ENCODE assay signal across 25 cellular contexts in genomic region chrX:105820247-105820646, GRCh38. TPM values are rescaled to one million over a fixed set of nuclear protein-coding genes. Genes with fewer than 3 reads are reported as not detected.
"Had no signal": no experiment of that assay in that cellular context is flagged by ENCODE, and none has a peak within 500 bp of the region (broad histone marks: within the 10 kb centered on the region; RNA-seq: fewer than 3 reads in every experiment).

No MANE protein-coding gene starts in this region.

- DNase-seq: activated CD4-positive, alpha-beta T cell treated with anti-CD3 and anti-CD28 coated beads for 1 hour; activated CD4-positive, alpha-beta T cell treated with anti-CD3 and anti-CD28 coated beads, Interleukin-2, amount 50 U/mL, for 1 hour; activated CD8-positive, alpha-beta memory T cell treated with anti-CD3 and anti-CD28 coated beads, Interleukin-2, amount 50 U/mL, for 4 hours; activated naive CD4-positive, alpha-beta T cell; activated T-cell treated with anti-CD3 and anti-CD28 coated beads, Interleukin-2, amount 50 U/mL, for 24 hours; adrenal gland; central memory CD4-positive, alpha-beta T cell; dermis blood vessel endothelial cell; effector CD8-positive, alpha-beta T cell; foreskin melanocyte; glutamatergic neuron; hippocampal formation; immature natural killer cell; nephron progenitor cell; retina; sigmoid colon; stimulated activated CD4-positive, alpha-beta T cell treated with anti-CD3 and anti-CD28 coated beads, Interleukin-15, amount 100 ng/mL, for 24 hours; stomach; T-cell; transverse colon; uterus had no signal

- H3K27ac ChIP-seq: adrenal gland, ascending aorta, sigmoid colon, stomach, transverse colon, uterus, VCaP had no signal

- H3K4me1 ChIP-seq: adrenal gland, ascending aorta, transverse colon, uterus had no signal

- H3K36me3 ChIP-seq: adrenal gland, ascending aorta, sigmoid colon, stomach, transverse colon, uterus had no signal

- H3K9me3 ChIP-seq: adrenal gland, ascending aorta, sigmoid colon, transverse colon, uterus had no signal

- H3K4me3 ChIP-seq: adrenal gland, ascending aorta, sigmoid colon, stomach, transverse colon, uterus had no signal

- H3K27me3 ChIP-seq: ascending aorta had no signal

RNA-seq across cellular contexts. Expression of gene NRK, which starts 2.1 kb away (rescaled TPM):
- total RNA-seq: activated T-helper 2 cell treated with anti-CD3 and anti-CD28 coated beads, Interferon-gamma antibody, Interleukin-2, Interleukin-4, amounts not matched to agents 10 μg/mL and 5 μg/mL and 100 μg/mL, durations not matched to agents 14 hours and 24 hours and 36 hours; myocyte had no signal
- polyA plus RNA-seq: immature natural killer cell had no signal
